In genomic region chr5:36478646-36479307, GRCh38 we compare ENCODE assay signal across 20 cellular contexts.
A peak's percentile ranks its signal among the peaks of the same experiment; 100 is the strongest.
DNase-seq lines count a peak whose midpoint lies in the region; ATAC-seq and TF ChIP-seq lines count a peak whose summit lies in the region.
"Had no signal": no experiment of that assay in that cellular context is flagged by ENCODE, and none has a peak within 500 bp of the region (broad histone marks: within the 10 kb centered on the region; RNA-seq: fewer than 3 reads in every experiment).

No MANE protein-coding gene starts in this region.

- intact Hi-C loops in PC-9 (cut with micrococcal nuclease; ENCODE audit: unreplicated experiment), result no loop called here

- no peaks in the 10 kb centered on the region for H3F3A ChIP-seq in PC-9 (ENCODE audit: insufficient read depth, low read depth)

- H3K9me3 ChIP-seq in HEK293 (ENCODE audit: control insufficient read depth, insufficient read depth, low read depth, low read length), result no peaks in the 10 kb centered on the region
- no peaks in the 10 kb centered on the region for H3K9me3 ChIP-seq in PC-9 (ENCODE audit: insufficient read depth, low read depth)
- H3K9me3 ChIP-seq: BE2C had no signal

- no peaks in the 10 kb centered on the region for H3K36me3 Mint-ChIP-seq in osteocyte (ENCODE audit: unreplicated experiment)
- no peaks in the 10 kb centered on the region for H3K36me3 Mint-ChIP-seq in naive thymus-derived CD8-positive, alpha-beta T cell
- H3K36me3 Mint-ChIP-seq: CD4-positive, CD25-positive, alpha-beta regulatory T cell; CD8-positive, alpha-beta memory T cell had no signal

- no peak for ATAC-seq in naive thymus-derived CD8-positive, alpha-beta T cell
- ATAC-seq: GM12878 had no signal

- H3K4me1 ChIP-seq in HEK293 (ENCODE audit: control insufficient read depth, insufficient read depth, low read length) (no peaks in the 10 kb centered on the region), PC-9 (replicated peaks; ENCODE audit: insufficient read depth) (peaks cover 8% of the 10 kb centered on the region)
- H3K4me1 ChIP-seq: BE2C had no signal

- H3K4me1 Mint-ChIP-seq in osteocyte (ENCODE audit: unreplicated experiment), result no peaks in the 10 kb centered on the region
- no peaks in the 10 kb centered on the region for H3K4me1 Mint-ChIP-seq in naive thymus-derived CD8-positive, alpha-beta T cell
- H3K4me1 Mint-ChIP-seq: CD4-positive, CD25-positive, alpha-beta regulatory T cell; CD8-positive, alpha-beta memory T cell; H9 had no signal

- H3K9me2 ChIP-seq in PC-9 (ENCODE audit: insufficient read depth), result no peaks in the 10 kb centered on the region

- no TSS peak for BruUV-seq in PC-9 (replicated peaks; lab: Mats Ljungman, UMichigan)

- no peak for TF ChIP-seq CTCF in HEK293 (tag by site-specific recombination; IDR thresholded peaks at IDR 0.05)
- TF ChIP-seq CTCF in PC-9 (conservative IDR thresholded peaks at IDR 0.05), result no peak
- TF ChIP-seq CTCF in osteocyte (IDR thresholded peaks at IDR 0.05), result no peak

- no peak overlapping the region for H3K27ac Mint-ChIP-seq in osteocyte (ENCODE audit: unreplicated experiment)
- no peak overlapping the region for H3K27ac Mint-ChIP-seq in naive thymus-derived CD8-positive, alpha-beta T cell
- H3K27ac Mint-ChIP-seq: CD4-positive, CD25-positive, alpha-beta regulatory T cell; CD8-positive, alpha-beta memory T cell; H9 had no signal

- H3K27ac ChIP-seq in HEK293 (ENCODE audit: extremely low read depth, low read depth, low read length) (no peak overlapping the region), PC-9 (no peak overlapping the region)
- H3K27ac ChIP-seq: HL-60 had no signal

- H3K4me3 Mint-ChIP-seq in osteocyte (ENCODE audit: unreplicated experiment), result no peak overlapping the region
- no peak overlapping the region for H3K4me3 Mint-ChIP-seq in naive thymus-derived CD8-positive, alpha-beta T cell
- H3K4me3 Mint-ChIP-seq: CD4-positive, CD25-positive, alpha-beta regulatory T cell; CD8-positive, alpha-beta memory T cell; H9 had no signal

- H3K9me3 Mint-ChIP-seq in osteocyte (ENCODE audit: unreplicated experiment), result peaks cover 10% of the 10 kb centered on the region
- H3K9me3 Mint-ChIP-seq in naive thymus-derived CD8-positive, alpha-beta T cell, result peaks cover 0 to 8% (median 3%) of the 10 kb centered on the region in 9 donors

- H3K36me3 ChIP-seq in HEK293 (ENCODE audit: control insufficient read depth in 2 of 2, insufficient read depth in 1 of 2, low read length in 2 of 2) (no peaks in the 10 kb centered on the region), PC-9 (ENCODE audit: low read depth) (no peaks in the 10 kb centered on the region)
- H3K36me3 ChIP-seq: BE2C had no signal

- no peaks in the 10 kb centered on the region for H3K27me3 ChIP-seq in PC-9 (ENCODE audit: insufficient read depth, low read depth)
- H3K27me3 ChIP-seq: BE2C had no signal

- H3K4me3 ChIP-seq in HEK293 (ENCODE audit: low read depth, low read length) (no peak overlapping the region), PC-9 (no peak overlapping the region), skeletal muscle cell (ENCODE audit: low read depth, low read length) (no peak overlapping the region)
- H3K4me3 ChIP-seq: GM12878 had no signal

- DNase-seq in PC-9 (peak in 1 of 2 experiments; percentile 44), astrocyte of the hippocampus (ENCODE audit: low read depth, low spot score) (peak; percentile 49), skeletal muscle cell (ENCODE audit: low read depth) (peak; percentile 49), dermis blood vessel endothelial cell (no peak), osteocyte (ENCODE audit: extremely low spot score, unreplicated experiment) (no peak)
- DNase-seq in naive thymus-derived CD8-positive, alpha-beta T cell, result no peak
- DNase-seq in activated CD4-positive, alpha-beta T cell treated with anti-CD3 and anti-CD28 coated beads, Interleukin-2, amount 50 U/mL, for 4 hours, result no peak
- DNase-seq: BE2C; C1 segment of cervical spinal cord; CD4-positive, CD25-positive, alpha-beta regulatory T cell; CD8-positive, alpha-beta memory T cell; COR-L47; DMS 273 treated with DMSO at 0.1 percent for 48 hours; DMS53; DND-41; EL; H9 had no signal

- no peaks in the 10 kb centered on the region for H3K79me2 ChIP-seq in PC-9 (ENCODE audit: low read depth)

- POLR2A ChIA-PET in HEK293 (lab: Yijun Ruan, JAX), result no interaction called here
- POLR2A ChIA-PET in PC-9 (lab: Charles Lee; ENCODE audit: unreplicated experiment), result no interaction called here
- POLR2A ChIA-PET in naive thymus-derived CD8-positive, alpha-beta T cell (lab: Charles Lee), result no interaction called here

- H4K20me1 ChIP-seq in PC-9 (ENCODE audit: insufficient read depth), result no peaks in the 10 kb centered on the region

- CTCF ChIA-PET in HEK293 (lab: Yijun Ruan, JAX), result interaction anchor here (0.7 to 1.0 kb wide), 4 partner anchors 13 to 212 kb away, joined by 3 to 4 read pairs (median 3); no protein-coding TSS in a partner anchor
- CTCF ChIA-PET in PC-9 (lab: Charles Lee), result no interaction called here

- H2AFZ ChIP-seq in PC-9, result no peak overlapping the region

- peaks cover 11% of the 10 kb centered on the region for H3K27me3 Mint-ChIP-seq in osteocyte (ENCODE audit: unreplicated experiment)
- H3K27me3 Mint-ChIP-seq in naive thymus-derived CD8-positive, alpha-beta T cell, result no peaks in the 10 kb centered on the region

- H3K4me2 ChIP-seq in PC-9, result 0 out of 2 replicates have a peak overlapping the region, but pooled peaks have one; percentile 5

TF ChIP-seq in HEK293, 187 proteins besides CTCF, POLR2A, EP300 and RAD21 (continues in another document):
- no peak for TF ChIP-seq PRDM4 (tag by site-specific recombination; IDR thresholded peaks at IDR 0.05)
- TF ChIP-seq ZNF585B (tag by site-specific recombination; IDR thresholded peaks at IDR 0.05), result no peak
- no peak for TF ChIP-seq ZNF26 (tag by site-specific recombination; IDR thresholded peaks at IDR 0.05)
- TF ChIP-seq SCRT2 (tag by site-specific recombination; IDR thresholded peaks at IDR 0.05), result peak; percentile 29; the same call in 1 of the 2 replicates
- TF ChIP-seq ZNF24 (tag by site-specific recombination; IDR thresholded peaks at IDR 0.05), result no peak
- TF ChIP-seq ZNF311 (tag by site-specific recombination; IDR thresholded peaks at IDR 0.05; ENCODE audit: borderline replicate concordance), result no peak
- TF ChIP-seq ZNF184 (tag by site-specific recombination; IDR thresholded peaks at IDR 0.05), result no peak
- no peak for TF ChIP-seq ZNF623 (tag by site-specific recombination; IDR thresholded peaks at IDR 0.05)
- no peak for TF ChIP-seq ZNF324 (tag by site-specific recombination; IDR thresholded peaks at IDR 0.05)
- TF ChIP-seq PRDM10 (tag by site-specific recombination; IDR thresholded peaks at IDR 0.05), result no peak
- TF ChIP-seq ZNF133 (tag by site-specific recombination; IDR thresholded peaks at IDR 0.05), result no peak

Comparison
In these comparisons a context has a peak if more than half of its experiments do, and no peak if none do; other contexts are left out.
1. DNase-seq: peak in astrocyte of the hippocampus (single experiment) and skeletal muscle cell (single experiment); none in dermis blood vessel endothelial cell (single experiment), osteocyte (single experiment), naive thymus-derived CD8-positive, alpha-beta T cell (0 of 10) and activated CD4-positive, alpha-beta T cell treated with anti-CD3 and anti-CD28 coated beads, Interleukin-2, amount 50 U/mL, for 4 hours (0 of 2).